8 cellular contexts compared by ENCODE assay signal in genomic region chr19:45001087-45001739, GRCh38. TPM values are rescaled to one million over a fixed set of nuclear protein-coding genes. Genes with fewer than 3 reads are reported as not detected.
DNase-seq lines count a peak whose midpoint lies in the region; ATAC-seq and TF ChIP-seq lines count a peak whose summit lies in the region.

RELB (plus strand) TSS chr19:45001464; CDS start chr19:45001580, 116 bp downstream.

- POLR2A ChIA-PET in activated CD4-positive, alpha-beta T cell treated with anti-CD3 and anti-CD28 coated beads, Interleukin-2, amount 10 ng/mL, durations not matched to agents 7 days and 5 days (lab: Charles Lee), result no interaction called here

- peak within 1 kb of the TSS; percentile 96 for H3K4me3 Mint-ChIP-seq in activated CD4-positive, alpha-beta T cell treated with anti-CD3 and anti-CD28 coated beads, Interleukin-2, amount 10 ng/mL, durations not matched to agents 7 days and 5 days

- no peaks in the 10 kb centered on the region for H3K9me3 Mint-ChIP-seq in activated CD4-positive, alpha-beta T cell treated with anti-CD3 and anti-CD28 coated beads, Interleukin-2, amount 10 ng/mL, durations not matched to agents 7 days and 5 days

- no peaks in the 10 kb centered on the region for H3K27me3 Mint-ChIP-seq in activated CD4-positive, alpha-beta T cell treated with anti-CD3 and anti-CD28 coated beads, Interleukin-2, amount 10 ng/mL, durations not matched to agents 7 days and 5 days

- H3K4me3 ChIP-seq in AG10803 (ENCODE audit: low read length) (peak within 1 kb of the TSS; percentile 76), coronary artery (peak within 1 kb of the TSS; percentile 95)

- peak; percentile 55 for ATAC-seq in GM19035 (IDR thresholded peaks at IDR 0.05; ENCODE audit: unreplicated experiment)
- ATAC-seq in HG03342 (IDR thresholded peaks at IDR 0.05; ENCODE audit: unreplicated experiment), result peak; percentile 41
- peak; percentile 68 for ATAC-seq in left lobe of liver

- CTCF ChIA-PET in activated CD4-positive, alpha-beta T cell treated with anti-CD3 and anti-CD28 coated beads, Interleukin-2, amount 10 ng/mL, durations not matched to agents 7 days and 5 days (lab: Charles Lee), result interaction anchor here (1.2 to 1.7 kb wide), 3 partner anchors 10 to 92 kb away, joined by 4 to 12 read pairs (median 4); partner anchors contain the start of gene PPP1R37

- H3K4me1 Mint-ChIP-seq in activated CD4-positive, alpha-beta T cell treated with anti-CD3 and anti-CD28 coated beads, Interleukin-2, amount 10 ng/mL, durations not matched to agents 7 days and 5 days, result peaks cover 24% of the 10 kb centered on the region

- peak within 1 kb of the TSS; percentile 97 to 100 for H3K27ac ChIP-seq in coronary artery

- H3K27ac Mint-ChIP-seq in activated CD4-positive, alpha-beta T cell treated with anti-CD3 and anti-CD28 coated beads, Interleukin-2, amount 10 ng/mL, durations not matched to agents 7 days and 5 days, result peak within 1 kb of the TSS; percentile 100

- peak; percentile 83 for DNase-seq in AG10803 (ENCODE audit: low read depth)
- peak; percentile 63 for DNase-seq in NCI-H446 treated with DMSO at 0.1 percent for 48 hours (lab: John Stamatoyannopoulos, UW)
- DNase-seq in activated CD4-positive, alpha-beta T cell treated with anti-CD3 and anti-CD28 coated beads, Interleukin-2, amount 10 ng/mL, durations not matched to agents 7 days and 5 days, result peak; percentile 93
- DNase-seq in coronary artery (ENCODE audit: low spot score), result peak; percentile 93
- DNase-seq in left lobe of liver (ENCODE audit: low spot score), result peak; percentile 94
- peak; percentile 95 for DNase-seq in stimulated activated CD4-positive, alpha-beta T cell treated with anti-CD3 and anti-CD28 coated beads, Interleukin-1b, Interleukin-23, amount 100 ng/mL, for 48 hours

- TF ChIP-seq CTCF in AG10803 (conservative IDR thresholded peaks at IDR 0.05; ENCODE audit: low read length), result no peak
- TF ChIP-seq CTCF in coronary artery (IDR thresholded peaks at IDR 0.05), result no peak

- peaks cover 4% of the 10 kb centered on the region for H3K36me3 Mint-ChIP-seq in activated CD4-positive, alpha-beta T cell treated with anti-CD3 and anti-CD28 coated beads, Interleukin-2, amount 10 ng/mL, durations not matched to agents 7 days and 5 days (ENCODE audit: low read depth)

RNA-seq across cellular contexts. Expression of gene RELB, which starts in this region (rescaled TPM):
- 10 to 100 TPM; 16.8 to 20.0 TPM for total RNA-seq in activated CD4-positive, alpha-beta T cell treated with anti-CD3 and anti-CD28 coated beads, Interleukin-2, amount 10 ng/mL, durations not matched to agents 7 days and 5 days
- 1.5 TPM for total RNA-seq in left lobe of liver

Comparison
In these comparisons a context has a peak if more than half of its experiments do, and no peak if none do; other contexts are left out.
1. Peak in every context shown above with its lines: DNase-seq, ATAC-seq, H3K4me3 ChIP-seq and H3K27ac ChIP-seq.